Comparison of ENCODE assay signal across 1 cellular context in the genomic region with DNA sequence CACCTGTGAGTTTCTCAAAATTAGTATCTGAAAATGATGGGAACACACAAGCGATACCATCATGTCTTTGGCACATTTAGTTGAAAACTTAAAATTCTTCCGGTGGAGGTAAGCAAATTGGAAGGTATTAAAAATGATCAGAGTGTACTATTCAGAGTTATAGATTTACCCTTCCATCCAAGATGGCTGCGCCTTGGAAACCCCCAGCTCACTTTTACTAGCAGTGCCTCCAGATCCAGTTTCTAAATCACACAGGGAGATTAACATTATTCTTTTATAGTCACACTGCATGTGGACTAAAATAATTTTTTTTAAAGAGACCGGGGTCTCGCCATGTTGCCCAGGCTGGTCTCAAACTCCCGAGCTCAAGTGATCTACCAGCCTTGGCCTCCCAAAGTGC.
A peak's percentile ranks its signal among the peaks of the same experiment; 100 is the strongest.
TF ChIP-seq lines count a peak whose summit lies in the region.

No MANE protein-coding gene starts in this region.

TF ChIP-seq in H1, 55 proteins besides CTCF, POLR2A, EP300 and RAD21:
- TF ChIP-seq SIN3A (conservative IDR thresholded peaks at IDR 0.05 in 1 of 2, IDR thresholded peaks at IDR 0.05 in 1 of 2; ENCODE audit: low read depth in 1 of 2, low read length in 2 of 2) (no peak), YY1 (IDR thresholded peaks at IDR 0.05; ENCODE audit: low read depth, low read length) (0 out of 2 replicates have a peak, but pooled peaks have one; percentile 19), SAP30 (IDR thresholded peaks at IDR 0.05; ENCODE audit: insufficient read depth, insufficient replicate concordance, low read length) (no peak)
